ENCODE assay signal across 18 cellular contexts in genomic region chr7:101558742-101559325, GRCh38.
DNase-seq lines count a peak whose midpoint lies in the region; ATAC-seq, FAIRE-seq and TF ChIP-seq lines count a peak whose summit lies in the region.
"Had no signal": no experiment of that assay in that cellular context is flagged by ENCODE, and none has a peak within 500 bp of the region (broad histone marks: within the 10 kb centered on the region; RNA-seq: fewer than 3 reads in every experiment).

No MANE protein-coding gene starts in this region.

- H3K79me2 ChIP-seq in GM12878 (ENCODE audit: control insufficient read depth, insufficient read depth, low read length) = no peaks in the 10 kb centered on the region

- CTCF ChIA-PET in GM10248 (lab: Yijun Ruan, JAX) = interaction anchor here (1.1 to 2.0 kb wide), 3 partner anchors 15 to 185 kb away, joined by 3 to 5 read pairs (median 5); no protein-coding TSS in a partner anchor
- CTCF ChIA-PET in GM12878 (lab: Yijun Ruan, JAX) = no interaction called here

- H3K4me3 Mint-ChIP-seq in nephron progenitor cell = no peak overlapping the region
- H3K4me3 Mint-ChIP-seq: CD4-positive, alpha-beta memory T cell; neural progenitor cell had no signal

- peak; percentile 15 for DNase-seq in GM10248 (ENCODE audit: extremely low spot score)
- peak; percentile 61 for DNase-seq in NAMALWA (ENCODE audit: low spot score)
- no peak for DNase-seq in GM12878 (ENCODE audit: low read depth, low spot score)
- no peak for DNase-seq in nephron progenitor cell
- DNase-seq in effector memory CD4-positive, alpha-beta T cell = no peak
- DNase-seq: activated CD4-positive, CD25-positive, alpha-beta regulatory T cell treated with anti-CD3 and anti-CD28 coated beads, Interleukin-2, amount 50 U/mL, for 72 hours; activated T-cell treated with anti-CD3 and anti-CD28 coated beads, Interleukin-2, amount 50 U/mL, for 1 hour; CD4-positive, alpha-beta memory T cell; esophagus squamous epithelium; KG1; lower lobe of right lung; NCI-H187 treated with DMSO at 0.1 percent for 48 hours; NCI-H774 had no signal

- no peak overlapping the region for H2AFZ ChIP-seq in GM12878 (ENCODE audit: control insufficient read depth, low read depth, low read length)
- H2AFZ ChIP-seq: neural progenitor cell had no signal

- no peak overlapping the region for H3K4me2 ChIP-seq in GM12878 (ENCODE audit: control insufficient read depth, insufficient read depth)
- H3K4me2 ChIP-seq: neural progenitor cell had no signal

- TF ChIP-seq CTCF in GM10248 (IDR thresholded peaks at IDR 0.05; ENCODE audit: control extremely low read depth, extremely low read depth, low read depth, missing control alignments) (peak; percentile 9), GM12878 (IDR thresholded peaks at IDR 0.05 in 2 of 3, conservative IDR thresholded peaks at IDR 0.05 in 1 of 3; ENCODE audit: control insufficient read depth in 2 of 3, extremely low read depth in 1 of 3, insufficient read depth in 1 of 3, low read depth in 3 of 3, low read length in 3 of 3) (peak in 1 of 3 experiments; percentile 3; a peak in 1 of 6 replicates), nephron progenitor cell (IDR thresholded peaks at IDR 0.05) (no peak)

- TF ChIP-seq RAD21 in GM12878 (IDR thresholded peaks at IDR 0.05; ENCODE audit: insufficient read depth, low read depth, low read length) = no peak

- POLR2A ChIA-PET in GM10248 (lab: Yijun Ruan, JAX) = no interaction called here
- POLR2A ChIA-PET in GM12878 (lab: Charles Lee) = no interaction called here

- intact Hi-C loops in GM12878 (cut with micrococcal nuclease; ENCODE audit: unreplicated experiment) = no loop called here

- H3K4me1 Mint-ChIP-seq in nephron progenitor cell = peaks cover 20% of the 10 kb centered on the region

- BruUV-seq in GM12878 (replicated peaks; lab: Mats Ljungman, UMichigan) = no TSS peak

- H3K27me3 ChIP-seq in GM12878 (replicated peaks in 1 of 2; ENCODE audit: control insufficient read depth in 2 of 2, insufficient read depth in 2 of 2, low read length in 1 of 2) = no peaks in the 10 kb centered on the region; a peak in 1 of 4 replicates
- H3K27me3 ChIP-seq in effector memory CD4-positive, alpha-beta T cell (replicated peaks; ENCODE audit: control insufficient read depth, insufficient read depth, low read length, poor library complexity, severe bottlenecking) = no peaks in the 10 kb centered on the region
- H3K27me3 ChIP-seq: neural progenitor cell had no signal

- ATAC-seq in GM12878 (0 out of 3 replicates have a peak, but pooled peaks have one; percentile 26), GM19397 (IDR thresholded peaks at IDR 0.05; ENCODE audit: unreplicated experiment) (no peak), HG03442 (IDR thresholded peaks at IDR 0.05; ENCODE audit: unreplicated experiment) (no peak), GM18517 (IDR thresholded peaks at IDR 0.05; ENCODE audit: unreplicated experiment) (no peak)

- peaks cover 33% of the 10 kb centered on the region for H3K36me3 Mint-ChIP-seq in nephron progenitor cell (ENCODE audit: low read depth)
- H3K36me3 Mint-ChIP-seq: CD4-positive, alpha-beta memory T cell had no signal

- H4K20me1 ChIP-seq in GM12878 (ENCODE audit: control insufficient read depth, insufficient read depth) = no peaks in the 10 kb centered on the region

- SMC1A ChIA-PET in GM12878 (lab: Charles Lee; ENCODE audit: uncharacterized antibody, unreplicated experiment) = no interaction called here

- no peaks in the 10 kb centered on the region; the same call in 2 of the 3 replicates for H3K9me3 ChIP-seq in GM12878 (replicated peaks; ENCODE audit: control insufficient read depth, insufficient read depth, low read length)
- H3K9me3 ChIP-seq in effector memory CD4-positive, alpha-beta T cell (ENCODE audit: control insufficient read depth, low read length) = no peaks in the 10 kb centered on the region
- H3K9me3 ChIP-seq: esophagus squamous epithelium, lower lobe of right lung had no signal

- peaks cover 18% of the 10 kb centered on the region for H3K27me3 Mint-ChIP-seq in nephron progenitor cell (ENCODE audit: low read depth, poor library complexity)

- in situ Hi-C loops in GM12878 (cut with MboI) = no loop called here

- no peak for FAIRE-seq in GM12878 (lab: Jason Lieb, UNC)

- H3K27ac Mint-ChIP-seq in nephron progenitor cell = peak overlapping the region; percentile 71
- H3K27ac Mint-ChIP-seq: CD4-positive, alpha-beta memory T cell; neural progenitor cell had no signal

- 16% methylated on average over 9 of the region's 9 CpGs for WGBS in GM12878 (ENCODE audit: insufficient coverage, insufficient replicate concordance, low lambda C conversion rate, missing lambda C conversion rate)

- no peak overlapping the region for H3K9ac ChIP-seq in GM12878 (ENCODE audit: control insufficient read depth, insufficient read depth, low read length)
- H3K9ac ChIP-seq: neural progenitor cell had no signal

- H3K36me3 ChIP-seq in GM12878 (ENCODE audit: control insufficient read depth in 2 of 2, insufficient read depth in 2 of 2, low read length in 1 of 2) = no peaks in the 10 kb centered on the region
- H3K36me3 ChIP-seq in effector memory CD4-positive, alpha-beta T cell (ENCODE audit: control insufficient read depth, insufficient read depth, low read length) = no peaks in the 10 kb centered on the region
- H3K36me3 ChIP-seq: esophagus squamous epithelium, lower lobe of right lung, neural progenitor cell had no signal

- RAD21 ChIA-PET in GM12878 (lab: Charles Lee; ENCODE audit: unreplicated experiment) = no interaction called here

- H3K27ac ChIP-seq in GM12878 (ENCODE audit: control insufficient read depth, insufficient read depth) = no peak overlapping the region
- H3K27ac ChIP-seq in effector memory CD4-positive, alpha-beta T cell (ENCODE audit: insufficient read depth, low read length, poor library complexity, severe bottlenecking) = no peak overlapping the region
- H3K27ac ChIP-seq: esophagus squamous epithelium, lower lobe of right lung, neural progenitor cell, skin epidermis had no signal

- H3K4me1 ChIP-seq in GM12878 (ENCODE audit: control insufficient read depth, insufficient read depth, low read length) = no peaks in the 10 kb centered on the region
- no peaks in the 10 kb centered on the region for H3K4me1 ChIP-seq in effector memory CD4-positive, alpha-beta T cell (ENCODE audit: control insufficient read depth, insufficient read depth, low read length, poor library complexity, severe bottlenecking)
- H3K4me1 ChIP-seq: esophagus squamous epithelium, lower lobe of right lung, neural progenitor cell had no signal

- no peak for TF ChIP-seq EP300 in GM12878 (IDR thresholded peaks at IDR 0.05; ENCODE audit: borderline replicate concordance in 1 of 2, control insufficient read depth in 1 of 2, low read depth in 2 of 2, low read length in 2 of 2)

- H3K4me3 ChIP-seq in GM12878 = no peak overlapping the region
- H3K4me3 ChIP-seq in effector memory CD4-positive, alpha-beta T cell (ENCODE audit: insufficient read depth, low read depth, low read length, poor library complexity, severe bottlenecking) = no peak overlapping the region
- H3K4me3 ChIP-seq: esophagus squamous epithelium, lower lobe of right lung, neural progenitor cell, skin epidermis had no signal

- TF ChIP-seq POLR2A in GM12878 (IDR thresholded peaks at IDR 0.05; ENCODE audit: low read depth, low read length) = no peak

- H3K9me3 Mint-ChIP-seq in nephron progenitor cell = no peaks in the 10 kb centered on the region
- H3K9me3 Mint-ChIP-seq: neural progenitor cell had no signal

TF ChIP-seq in GM12878, 131 proteins besides CTCF, POLR2A, EP300 and RAD21:
- no peak for TF ChIP-seq CREB1 (IDR thresholded peaks at IDR 0.05; ENCODE audit: low read depth)
- TF ChIP-seq GATAD2B (conservative IDR thresholded peaks at IDR 0.05; ENCODE audit: low read depth) = no peak
- no peak for TF ChIP-seq TCF12 (IDR thresholded peaks at IDR 0.05; ENCODE audit: low read depth, low read length)
- TF ChIP-seq ATF3 (IDR thresholded peaks at IDR 0.05; ENCODE audit: borderline replicate concordance, extremely low read depth, low read depth, low read length) = no peak
- TF ChIP-seq SIN3A (IDR thresholded peaks at IDR 0.05; ENCODE audit: low read depth, low read length) = no peak
- no peak for TF ChIP-seq USF1 (IDR thresholded peaks at IDR 0.05; ENCODE audit: borderline replicate concordance, extremely low read length, insufficient read depth, low read depth, low read length)

Comparison
In these comparisons a context has a peak if more than half of its experiments do, and no peak if none do; other contexts are left out.
1. DNase-seq: peak in GM10248 (single experiment) and NAMALWA (single experiment); none in GM12878 (single experiment), nephron progenitor cell (single experiment) and effector memory CD4-positive, alpha-beta T cell (0 of 3).